ENCODE assay signal across 9 cellular contexts in the genomic region with DNA sequence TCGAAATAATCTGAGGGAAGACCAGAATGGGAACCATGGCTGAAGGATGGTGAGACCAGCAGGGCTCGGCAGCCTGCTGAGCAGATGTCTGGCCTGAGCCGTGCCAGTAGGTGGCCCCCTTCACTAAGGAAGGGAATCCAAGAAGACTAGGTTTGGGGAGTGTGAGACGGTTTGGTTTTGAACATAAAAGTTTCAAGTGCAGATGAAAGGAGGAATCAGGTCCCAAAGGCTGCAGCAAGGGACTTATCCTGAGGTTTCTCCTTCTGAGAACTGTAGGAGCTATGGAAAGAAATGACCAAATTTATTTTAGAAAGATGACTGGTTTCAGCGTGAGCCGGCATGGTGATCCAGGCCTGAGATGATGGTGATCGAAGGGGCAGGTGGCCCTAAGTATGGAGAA. TPM values are rescaled to one million over a fixed set of nuclear protein-coding genes. Genes with fewer than 3 reads are reported as not detected.
DNase-seq lines count a peak whose midpoint lies in the region; ATAC-seq lines count a peak whose summit lies in the region.
"Had no signal": no experiment of that assay in that cellular context is flagged by ENCODE, and none has a peak within 500 bp of the region (broad histone marks: within the 10 kb centered on the region; RNA-seq: fewer than 3 reads in every experiment).

No MANE protein-coding gene starts in this region.

- H4K91ac ChIP-seq in mesenchymal stem cell (ENCODE audit: low read length): no peak overlapping the region

- H4K8ac ChIP-seq in mesenchymal stem cell (ENCODE audit: low read length): no peak overlapping the region

- no peak overlapping the region for H2AK5ac ChIP-seq in mesenchymal stem cell (ENCODE audit: low read length, severe bottlenecking)

- ATAC-seq in GM18511 (IDR thresholded peaks at IDR 0.05; ENCODE audit: unreplicated experiment): no peak

- no peak overlapping the region for H3K27ac ChIP-seq in mesenchymal stem cell (ENCODE audit: low read length, poor library complexity, severe bottlenecking)
- H3K27ac ChIP-seq: skin epidermis had no signal

- in situ Hi-C loops in ACHN (cut with HindIII; ENCODE audit: low pct_ligation_motif_present, low pct_unique_long_range_greater_than_20kb, low sequenced_read_pairs): no loop called here

- no peak overlapping the region for H3K23ac ChIP-seq in mesenchymal stem cell (ENCODE audit: low read length in 2 of 2)

- H3K14ac ChIP-seq in mesenchymal stem cell (ENCODE audit: low read length in 2 of 2): no peak overlapping the region

- H3K4me3 ChIP-seq in mesenchymal stem cell (ENCODE audit: insufficient read depth in 1 of 2, low read depth in 1 of 2, low read length in 2 of 2): no peak overlapping the region
- H3K4me3 ChIP-seq: skin epidermis had no signal

- no peak overlapping the region for H3K4me2 ChIP-seq in mesenchymal stem cell (ENCODE audit: low read length, poor library complexity, severe bottlenecking)

- no peak overlapping the region for H2BK12ac ChIP-seq in mesenchymal stem cell (ENCODE audit: low read length in 2 of 2)

- H3K9ac ChIP-seq in mesenchymal stem cell (ENCODE audit: low read length): peak overlapping the region; percentile 20

- H3K27me3 ChIP-seq in mesenchymal stem cell (ENCODE audit: control insufficient read depth in 1 of 2, insufficient read depth in 1 of 2, low read length in 2 of 2): no peaks in the 10 kb centered on the region

- H3K79me1 ChIP-seq in mesenchymal stem cell (replicated peaks; ENCODE audit: low read length, poor library complexity, severe bottlenecking): peaks cover 13% of the 10 kb centered on the region

- H2BK5ac ChIP-seq in mesenchymal stem cell (ENCODE audit: low read depth, low read length, poor library complexity, severe bottlenecking): no peak overlapping the region

- H2AFZ ChIP-seq in mesenchymal stem cell (ENCODE audit: low read depth, low read length): no peak overlapping the region

- H3K36me3 ChIP-seq in mesenchymal stem cell (ENCODE audit: control insufficient read depth in 1 of 2, insufficient read depth in 2 of 2, low read depth in 1 of 2, low read length in 2 of 2): peaks cover 0 to 8% of the 10 kb centered on the region in 2 experiments

- H2BK15ac ChIP-seq in mesenchymal stem cell (ENCODE audit: low read depth, poor library complexity, severe bottlenecking): no peak overlapping the region

- H3K18ac ChIP-seq in mesenchymal stem cell (ENCODE audit: low read depth in 1 of 2, low read length in 2 of 2): no peak overlapping the region

- peaks cover 5% of the 10 kb centered on the region for H3K4me1 ChIP-seq in mesenchymal stem cell (ENCODE audit: control insufficient read depth, insufficient read depth, low read depth, low read length)

- H3K4ac ChIP-seq in mesenchymal stem cell (ENCODE audit: low read depth in 1 of 2, low read length in 2 of 2): no peak overlapping the region

- H2BK120ac ChIP-seq in mesenchymal stem cell (ENCODE audit: low read depth, low read length): no peak overlapping the region

- 47% methylated on average over 7 of the region's 7 CpGs for WGBS in mesenchymal stem cell

- H3K9me3 ChIP-seq in mesenchymal stem cell (ENCODE audit: control insufficient read depth, low read length): no peaks in the 10 kb centered on the region

- DNase-seq in ACHN: peak; percentile 60
- peak; percentile 27 for DNase-seq in GM19238 (ENCODE audit: insufficient read length, low spot score)
- peak; percentile 34 to 70 for DNase-seq in NCI-H524 (lab: John Stamatoyannopoulos, UW)
- peak; percentile 77 to 80 for DNase-seq in activated CD4-positive, alpha-beta T cell treated with anti-CD3 and anti-CD28 coated beads, Interleukin-2, amount 50 U/mL, for 48 hours
- DNase-seq in dermis microvascular lymphatic vessel endothelial cell (ENCODE audit: low read depth in 2 of 2): peak; percentile 32 to 67
- DNase-seq in mesenchymal stem cell: peak; percentile 71
- DNase-seq in stimulated activated CD8-positive, alpha-beta memory T cell treated with anti-CD3 and anti-CD28 coated beads, Interleukin-4, amount 100 ng/mL, for 1 hour (ENCODE audit: low read depth in 2 of 2, low spot score in 1 of 2): peak; percentile 35 to 49

RNA-seq across cellular contexts. Expression of a gene that starts 4.6 kb away (rescaled TPM):
- 34.1 and 36.9 TPM in 2 replicates for total RNA-seq in dermis microvascular lymphatic vessel endothelial cell
- polyA plus RNA-seq in mesenchymal stem cell (2013, experiment 1 of 2): 18.7 TPM
- polyA plus RNA-seq in mesenchymal stem cell (2013, experiment 2 of 2): 19.7 TPM

RNA-seq across cellular contexts. Expression of a gene that starts 28.1 kb away (rescaled TPM):
- total RNA-seq in dermis microvascular lymphatic vessel endothelial cell: under 0.01 and 0.13 TPM in 2 replicates
- polyA plus RNA-seq in mesenchymal stem cell (2013, experiment 1 of 2): 1.9 TPM
- polyA plus RNA-seq in mesenchymal stem cell (2013, experiment 2 of 2): 1.8 TPM

RNA-seq across cellular contexts. Expression of a gene that starts 32.0 kb away (rescaled TPM):
- total RNA-seq in dermis microvascular lymphatic vessel endothelial cell: not detected in 2 replicates
- polyA plus RNA-seq in mesenchymal stem cell (2013, experiment 1 of 2): not detected
- 0.05 TPM for polyA plus RNA-seq in mesenchymal stem cell (2013, experiment 2 of 2)

Comparison
In these comparisons a context has a peak if more than half of its experiments do, and no peak if none do; other contexts are left out.
1. DNase-seq: peak in every context shown above with its lines; median percentile 78 in activated CD4-positive, alpha-beta T cell treated with anti-CD3 and anti-CD28 coated beads, Interleukin-2, amount 50 U/mL, for 48 hours; 71 in mesenchymal stem cell; 60 in ACHN; 52 in NCI-H524; 50 in dermis microvascular lymphatic vessel endothelial cell; 42 in stimulated activated CD8-positive, alpha-beta memory T cell treated with anti-CD3 and anti-CD28 coated beads, Interleukin-4, amount 100 ng/mL, for 1 hour; 27 in GM19238.